In genomic region chr22:39181778-39182177, GRCh38 we compare ENCODE assay signal across 22 cellular contexts.
"Had no signal": no experiment of that assay in that cellular context is flagged by ENCODE, and none has a peak within 500 bp of the region (broad histone marks: within the 10 kb centered on the region; RNA-seq: fewer than 3 reads in every experiment).

No MANE protein-coding gene starts in this region.

- H3K27me3 Mint-ChIP-seq: progenitor cell of endocrine pancreas had no signal

- H3K4me3 ChIP-seq: dorsolateral prefrontal cortex, pancreas, smooth muscle cell, suprapubic skin, tibial nerve, upper lobe of right lung, vagina had no signal

- H3K36me3 Mint-ChIP-seq: natural killer cell; stimulated activated effector memory CD8-positive, alpha-beta T cell treated with anti-CD3 and anti-CD28 coated beads, Interleukin-12 subunit alpha, Interleukin-12 subunit beta, amount 100 ng/mL, for 72 hours had no signal

- H3K36me3 ChIP-seq: pancreas, suprapubic skin, tibial nerve, upper lobe of right lung, vagina had no signal

- H3K27me3 ChIP-seq: dorsolateral prefrontal cortex, pancreas, suprapubic skin, tibial nerve, upper lobe of right lung, vagina had no signal

- H3K4me2 ChIP-seq: smooth muscle cell had no signal

- H3K9me3 ChIP-seq: pancreas, suprapubic skin, upper lobe of right lung, vagina had no signal

- H3K27ac ChIP-seq: dorsolateral prefrontal cortex, pancreas, suprapubic skin, tibial nerve, upper lobe of right lung had no signal

- H3K9me3 Mint-ChIP-seq: mesothelial cell of epicardium; natural killer cell; stimulated activated effector memory CD8-positive, alpha-beta T cell treated with anti-CD3 and anti-CD28 coated beads, Interleukin-12 subunit alpha, Interleukin-12 subunit beta, amount 100 ng/mL, for 72 hours had no signal

- DNase-seq: cortex of kidney; dorsolateral prefrontal cortex; effector CD8-positive, alpha-beta T cell; islet precursor cell; natural killer cell; nucleus accumbens; right cardiac atrium; stimulated activated CD4-positive, alpha-beta T cell treated with anti-CD3 and anti-CD28 coated beads, Interleukin-4, amount 100 ng/mL, for 1 hour; stimulated activated CD8-positive, alpha-beta memory T cell treated with anti-CD3 and anti-CD28 coated beads, Interleukin-4, amount 100 ng/mL, for 48 hours; stimulated activated naive CD8-positive, alpha-beta T cell treated with anti-CD3 and anti-CD28 coated beads, Interleukin-15, Interleukin-2, amounts not matched to agents 100 U/mL and 50 U/mL, for 24 hours; upper lobe of right lung had no signal

- ATAC-seq: esophagus mucosa; left lobe of liver; natural killer cell; pancreas; right cardiac atrium; stimulated activated effector memory CD8-positive, alpha-beta T cell treated with anti-CD3 and anti-CD28 coated beads, Interleukin-12 subunit alpha, Interleukin-12 subunit beta, amount 100 ng/mL, for 72 hours; stimulated activated naive CD8-positive, alpha-beta T cell treated with anti-CD3 and anti-CD28 coated beads, Interleukin-15, Interleukin-2, amounts not matched to agents 100 U/mL and 50 U/mL, for 24 hours; upper lobe of right lung had no signal

- H3K27ac Mint-ChIP-seq: mesothelial cell of epicardium; natural killer cell; progenitor cell of endocrine pancreas; stimulated activated effector memory CD8-positive, alpha-beta T cell treated with anti-CD3 and anti-CD28 coated beads, Interleukin-12 subunit alpha, Interleukin-12 subunit beta, amount 100 ng/mL, for 72 hours had no signal

- H3K4me3 Mint-ChIP-seq: mesothelial cell of epicardium; natural killer cell; neural crest cell; stimulated activated effector memory CD8-positive, alpha-beta T cell treated with anti-CD3 and anti-CD28 coated beads, Interleukin-12 subunit alpha, Interleukin-12 subunit beta, amount 100 ng/mL, for 72 hours had no signal
